ENCODE assay signal across 9 cellular contexts in the genomic region with DNA sequence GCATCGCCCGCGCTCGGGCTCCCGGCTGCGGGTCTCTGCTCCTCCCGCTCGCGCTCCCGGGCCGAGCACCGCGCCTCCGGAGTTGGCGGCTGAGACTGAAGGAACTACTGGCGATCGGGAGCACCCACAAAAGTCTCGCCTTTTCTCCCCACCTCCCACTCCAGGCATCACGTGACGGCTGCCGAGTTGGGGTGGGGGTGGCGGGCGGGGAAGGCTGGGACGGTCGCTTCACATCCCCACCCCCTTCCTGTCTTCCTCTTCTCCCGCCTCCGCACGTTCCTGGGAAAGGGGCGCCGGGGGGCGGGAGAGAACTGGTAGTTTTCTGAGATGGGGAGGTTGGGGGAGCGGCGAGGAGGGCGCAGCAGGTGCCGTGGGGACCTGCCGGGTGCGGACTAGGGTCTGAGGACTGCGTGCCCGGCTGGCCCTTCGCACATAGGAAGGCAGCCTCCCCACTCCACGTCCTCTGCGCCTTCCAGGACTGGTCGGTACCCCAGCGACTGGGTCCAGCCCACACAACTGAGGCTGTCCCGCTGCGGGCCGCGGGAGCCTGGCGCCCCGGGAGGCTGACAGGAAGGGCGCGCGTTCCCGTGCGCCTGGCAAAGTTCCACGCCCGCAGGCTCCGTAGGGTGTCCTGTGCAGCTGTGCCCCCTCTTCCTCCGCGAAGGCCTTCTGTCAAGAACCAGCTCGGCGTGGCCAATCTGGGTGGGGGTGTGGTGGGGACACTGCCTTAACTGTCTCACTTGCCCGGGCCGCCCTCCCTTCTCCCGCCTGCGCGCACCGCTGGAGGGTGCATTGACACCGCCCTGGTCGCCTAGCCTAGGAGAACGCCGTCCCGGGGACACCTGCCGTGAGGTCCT. TPM values are rescaled to one million over a fixed set of nuclear protein-coding genes. Genes with fewer than 3 reads are reported as not detected.
DNase-seq lines count a peak whose midpoint lies in the region; ATAC-seq and TF ChIP-seq lines count a peak whose summit lies in the region.
"Had no signal": no experiment of that assay in that cellular context is flagged by ENCODE, and none has a peak within 500 bp of the region (broad histone marks: within the 10 kb centered on the region; RNA-seq: fewer than 3 reads in every experiment).

A gene with protein sequence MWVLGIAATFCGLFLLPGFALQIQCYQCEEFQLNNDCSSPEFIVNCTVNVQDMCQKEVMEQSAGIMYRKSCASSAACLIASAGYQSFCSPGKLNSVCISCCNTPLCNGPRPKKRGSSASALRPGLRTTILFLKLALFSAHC (minus strand): TSS at position 102 of the 857 bp plus-strand sequence. CDS start 273 bp downstream, outside the sequence.

- TF ChIP-seq CTCF in astrocyte of the cerebellum (IDR thresholded peaks at IDR 0.05; ENCODE audit: low read depth, low read length, missing control alignments) (no peak), smooth muscle cell (IDR thresholded peaks at IDR 0.05; ENCODE audit: borderline replicate concordance, insufficient read depth, poor library complexity, severe bottlenecking) (no peak), CD14-positive monocyte (IDR thresholded peaks at IDR 0.05) (no peak)

- H3K27me3 ChIP-seq in smooth muscle cell (ENCODE audit: low read depth): peaks cover 57% of the 10 kb centered on the region

- H3K4me3 ChIP-seq in astrocyte of the cerebellum (ENCODE audit: low read depth, low read length): peak within 1 kb of the TSS; percentile 80
- H3K4me3 ChIP-seq in smooth muscle cell: peak within 1 kb of the TSS; percentile 54

- peak within 1 kb of the TSS; percentile 97 for H3K4me2 ChIP-seq in smooth muscle cell

- DNase-seq in NCI-H1436 (lab: John Stamatoyannopoulos, UW): peak; percentile 27
- no peak for DNase-seq in NCI-H1436 treated with DMSO at 0.1 percent for 48 hours (lab: John Stamatoyannopoulos, UW)
- no peak for DNase-seq in astrocyte of the cerebellum (ENCODE audit: low read depth)
- DNase-seq in iPS-NIHi7 (ENCODE audit: extremely low spot score): peak; percentile 49
- no peak for DNase-seq in smooth muscle cell (lab: John Stamatoyannopoulos, UW; ENCODE audit: unreplicated experiment)
- DNase-seq in CD14-positive monocyte (ENCODE audit: low spot score): no peak
- DNase-seq in cerebellar nuclear complex (lab: John Stamatoyannopoulos, UW): no peak
- DNase-seq: CD4-positive, CD25-positive, alpha-beta regulatory T cell had no signal

- H3K9me3 Mint-ChIP-seq in CD14-positive monocyte: peaks cover 0 to 12% (median 5%) of the 10 kb centered on the region in 7 donors

- H3K9ac ChIP-seq in smooth muscle cell (ENCODE audit: low read depth): no peak within 1 kb of the TSS

- intact Hi-C loops in CD14-positive monocyte (cut with micrococcal nuclease): no loop called here

- H4K20me1 ChIP-seq in smooth muscle cell (ENCODE audit: low read depth): no peaks in the 10 kb centered on the region

- H3K4me1 ChIP-seq in smooth muscle cell (ENCODE audit: low read depth): peaks cover 19% of the 10 kb centered on the region

- H3K27ac ChIP-seq in smooth muscle cell (ENCODE audit: low read depth): no peak within 1 kb of the TSS

- peaks cover 58 to 70% (median 64%) of the 10 kb centered on the region in 3 donors for H3K27me3 Mint-ChIP-seq in CD14-positive monocyte (ENCODE audit: low read depth in 3 of 3)

- H3K4me1 Mint-ChIP-seq in CD14-positive monocyte: no peaks in the 10 kb centered on the region

- in situ Hi-C loops in astrocyte of the cerebellum (cut with HindIII; ENCODE audit: low sequenced_read_pairs): no loop called here

- peaks cover 0 to 5% of the 10 kb centered on the region in 2 donors for H3K36me3 Mint-ChIP-seq in CD14-positive monocyte
- H3K36me3 Mint-ChIP-seq: CD4-positive, CD25-positive, alpha-beta regulatory T cell had no signal

- no peak within 1 kb of the TSS for H2AFZ ChIP-seq in smooth muscle cell (ENCODE audit: low read depth)

- WGBS in smooth muscle cell (ENCODE audit: low lambda C conversion rate): under 1% methylated on average over 39 of the region's 74 CpGs

- H3K9me3 ChIP-seq in smooth muscle cell (replicated peaks; ENCODE audit: low read depth): no peaks in the 10 kb centered on the region

- H3F3A ChIP-seq in smooth muscle cell (ENCODE audit: low read depth): no peaks in the 10 kb centered on the region

- H3K36me3 ChIP-seq in smooth muscle cell (ENCODE audit: low read depth): no peaks in the 10 kb centered on the region

- H3K27ac Mint-ChIP-seq in CD14-positive monocyte: no peak within 1 kb of the TSS
- H3K27ac Mint-ChIP-seq: CD4-positive, CD25-positive, alpha-beta regulatory T cell had no signal

- ATAC-seq in GM18520 (IDR thresholded peaks at IDR 0.05; ENCODE audit: unreplicated experiment): no peak

- peak within 1 kb of the TSS in 1 of 2 donors; percentile 73 for H3K4me3 Mint-ChIP-seq in CD14-positive monocyte
- H3K4me3 Mint-ChIP-seq: CD4-positive, CD25-positive, alpha-beta regulatory T cell had no signal

- H3K79me2 ChIP-seq in smooth muscle cell (ENCODE audit: low read depth): no peaks in the 10 kb centered on the region

RNA-seq across cellular contexts. Expression of the gene that starts here (rescaled TPM):
- 2.9 and 5.3 TPM in 2 replicates for total RNA-seq in smooth muscle cell
- polyA plus RNA-seq in smooth muscle cell (2.5 and 4.6 TPM in 2 replicates), CD14-positive monocyte (not detected)
- total RNA-seq: CD4-positive, CD25-positive, alpha-beta regulatory T cell had no signal
- polyA plus RNA-seq: CD4-positive, CD25-positive, alpha-beta regulatory T cell had no signal

Comparison
In these comparisons a context has a peak if more than half of its experiments do, and no peak if none do; other contexts are left out.
1. DNase-seq: peak in NCI-H1436 (single experiment) and iPS-NIHi7 (single experiment); none in NCI-H1436 treated with DMSO at 0.1 percent for 48 hours (single experiment), astrocyte of the cerebellum (single experiment), smooth muscle cell (single experiment), CD14-positive monocyte (single experiment) and cerebellar nuclear complex (0 of 2).